1 cellular context compared by ENCODE assay signal in the genomic region with DNA sequence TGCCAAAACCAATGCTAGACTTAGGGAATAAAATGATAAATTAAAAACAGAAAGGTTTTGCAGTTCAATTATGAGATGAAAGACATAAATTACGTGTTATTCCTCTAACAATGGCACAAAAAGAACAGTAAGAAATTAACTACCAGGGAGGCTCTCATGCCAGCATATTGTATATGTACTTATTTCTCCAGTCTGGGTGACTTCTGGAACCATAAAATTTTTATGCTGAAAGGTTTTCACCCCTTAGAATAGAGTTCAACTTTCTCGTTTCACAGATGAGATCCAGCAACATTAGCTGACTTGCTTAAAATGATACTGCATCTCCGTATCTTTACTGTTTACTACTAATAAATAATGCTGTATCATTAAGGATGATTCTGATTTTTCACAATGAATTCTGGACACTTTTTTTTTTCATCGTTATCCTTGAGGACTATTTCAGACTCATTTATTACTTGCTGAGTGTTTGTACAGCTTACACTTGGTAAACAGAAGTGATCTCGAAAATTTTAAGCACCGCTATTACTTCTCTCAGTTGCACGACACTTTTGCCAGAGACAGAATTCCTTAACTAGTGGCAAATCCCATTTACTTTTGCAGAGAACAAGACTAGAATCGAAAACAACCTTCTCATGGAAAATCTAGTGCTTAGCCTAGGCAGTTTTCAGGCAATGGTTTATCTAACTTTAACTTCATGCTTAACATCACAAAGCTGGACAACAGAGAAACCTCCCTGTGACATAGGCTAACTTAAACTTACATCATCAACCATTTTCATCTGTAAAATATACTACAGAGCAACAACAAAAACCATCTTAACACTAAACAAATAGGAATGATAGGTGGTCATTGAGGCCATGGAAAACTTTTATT.
TF ChIP-seq lines count a peak whose summit lies in the region.

No MANE protein-coding gene starts in this region.

TF ChIP-seq in H1, 55 proteins besides CTCF, POLR2A, EP300 and RAD21:
- no peak for TF ChIP-seq PHF8 (conservative IDR thresholded peaks at IDR 0.05; ENCODE audit: low read depth, low read length)
- TF ChIP-seq BRCA1 (IDR thresholded peaks at IDR 0.05; ENCODE audit: low read depth, low read length): no peak
- TF ChIP-seq, protein P1, sequence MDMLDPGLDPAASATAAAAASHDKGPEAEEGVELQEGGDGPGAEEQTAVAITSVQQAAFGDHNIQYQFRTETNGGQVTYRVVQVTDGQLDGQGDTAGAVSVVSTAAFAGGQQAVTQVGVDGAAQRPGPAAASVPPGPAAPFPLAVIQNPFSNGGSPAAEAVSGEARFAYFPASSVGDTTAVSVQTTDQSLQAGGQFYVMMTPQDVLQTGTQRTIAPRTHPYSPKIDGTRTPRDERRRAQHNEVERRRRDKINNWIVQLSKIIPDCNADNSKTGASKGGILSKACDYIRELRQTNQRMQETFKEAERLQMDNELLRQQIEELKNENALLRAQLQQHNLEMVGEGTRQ (IDR thresholded peaks at IDR 0.05; ENCODE audit: low read length): no peak
- no peak for TF ChIP-seq CEBPB (IDR thresholded peaks at IDR 0.05; ENCODE audit: low read depth, low read length)
- no peak for TF ChIP-seq SP4 (IDR thresholded peaks at IDR 0.05; ENCODE audit: low read length)
- TF ChIP-seq RBBP5 (IDR thresholded peaks at IDR 0.05; ENCODE audit: borderline replicate concordance, low read depth, low read length): no peak
- no peak for TF ChIP-seq SP2 (IDR thresholded peaks at IDR 0.05; ENCODE audit: low read length)
- no peak for TF ChIP-seq RFX5 (IDR thresholded peaks at IDR 0.05; ENCODE audit: borderline replicate concordance, low read depth, low read length)
- no peak for TF ChIP-seq KDM1A (IDR thresholded peaks at IDR 0.05; ENCODE audit: borderline replicate concordance, low read length)
